ENCODE assay signal across 23 cellular contexts in the genomic region with DNA sequence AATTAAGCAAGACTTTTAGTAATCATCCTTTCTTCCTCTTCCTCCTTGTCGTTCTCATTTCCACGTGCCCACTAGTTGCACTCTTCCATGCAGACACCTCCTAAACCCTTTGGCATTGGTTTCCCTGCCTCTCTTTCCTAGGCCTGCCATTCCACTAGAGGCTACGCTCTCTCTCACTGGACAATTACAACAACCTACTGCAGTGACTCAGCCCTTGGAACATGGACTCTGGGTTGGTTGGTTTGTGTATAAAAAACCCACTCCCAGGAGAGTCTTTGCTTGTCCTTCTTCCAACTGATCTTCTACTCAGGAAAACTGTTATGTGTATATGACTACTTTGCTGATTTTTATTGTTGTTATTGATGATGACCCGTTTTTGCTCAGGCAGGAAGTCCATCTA.
DNase-seq lines count a peak whose midpoint lies in the region; ATAC-seq, FAIRE-seq and TF ChIP-seq lines count a peak whose summit lies in the region.
"Had no signal": no experiment of that assay in that cellular context is flagged by ENCODE, and none has a peak within 500 bp of the region (broad histone marks: within the 10 kb centered on the region; RNA-seq: fewer than 3 reads in every experiment).

No MANE protein-coding gene starts in this region.

- H3K4me1 ChIP-seq in lung (ENCODE audit: control insufficient read depth in 2 of 2, insufficient read depth in 2 of 2, low read length in 2 of 2), result peaks cover 0 to 3% of the 10 kb centered on the region in 2 donors
- H3K4me1 ChIP-seq: breast epithelium, neural progenitor cell had no signal

- ATAC-seq in lung (ENCODE audit: insufficient read depth, low FRiP score) (peak; percentile 24), GM21619 (IDR thresholded peaks at IDR 0.05; ENCODE audit: unreplicated experiment) (no peak)
- ATAC-seq: activated naive CD8-positive, alpha-beta T cell treated with anti-CD3 and anti-CD28 coated beads, Interleukin-2, amount 50 U/mL, for 24 hours; HCT116 had no signal

- H3K4me3 ChIP-seq in lung, result no peak overlapping the region
- H3K4me3 ChIP-seq: breast epithelium, neural progenitor cell, Peyer's patch, vagina had no signal

- DNase-seq in DMS53 (lab: John Stamatoyannopoulos, UW) (peak; percentile 28), DMS53 treated with DMSO at 0.1 percent for 48 hours (lab: John Stamatoyannopoulos, UW; ENCODE audit: unreplicated experiment) (no peak), cerebellar cortex (ENCODE audit: low spot score) (peak; percentile 29), lung (ENCODE audit: low spot score) (no peak), stromal cell of bone marrow (ENCODE audit: low read depth) (peak; percentile 38), frontal cortex (ENCODE audit: low spot score in 2 of 2) (no peak), NCI-H226 (no peak)
- DNase-seq: 8988T; activated effector memory CD4-positive, alpha-beta T cell treated with anti-CD3 and anti-CD28 coated beads, Interleukin-2, amount 50 U/mL, for 16 hours; activated naive CD8-positive, alpha-beta T cell treated with anti-CD3 and anti-CD28 coated beads, Interleukin-2, amount 50 U/mL, for 24 hours; dermis blood vessel endothelial cell; foreskin keratinocyte; NCI-H2171 treated with DMSO at 0.1 percent for 48 hours; NCI-H82; Peyer's patch; stimulated activated CD8-positive, alpha-beta memory T cell treated with anti-CD3 and anti-CD28 coated beads, Interleukin-4, amount 100 ng/mL, for 48 hours; T-helper 2 cell; WERI-Rb-1 had no signal

- no peak for TF ChIP-seq CTCF in lung (IDR thresholded peaks at IDR 0.05; ENCODE audit: control extremely low read depth, extremely low read depth)

- H3K9me3 ChIP-seq in lung (ENCODE audit: control insufficient read depth in 2 of 2, insufficient read depth in 1 of 2, low read length in 1 of 2), result no peaks in the 10 kb centered on the region
- H3K9me3 ChIP-seq: breast epithelium, vagina had no signal

- WGBS in lung, 2 donors, result 35 to 45% methylated on average over 4 of the region's 4 CpGs

- no peak for FAIRE-seq in frontal cortex (lab: Jason Lieb, UNC)

- no peaks in the 10 kb centered on the region for H3K36me3 ChIP-seq in lung (ENCODE audit: control insufficient read depth in 2 of 2, insufficient read depth in 2 of 2, low read length in 2 of 2)
- H3K36me3 ChIP-seq: breast epithelium, neural progenitor cell, Peyer's patch, vagina, WERI-Rb-1 had no signal

- peak overlapping the region in 1 of 2 donors; percentile 59 for H3K27ac ChIP-seq in lung (ENCODE audit: low read depth in 1 of 2, low read length in 1 of 2)
- H3K27ac ChIP-seq: foreskin keratinocyte, neural progenitor cell, vagina, WERI-Rb-1 had no signal

- no peaks in the 10 kb centered on the region for H3K27me3 ChIP-seq in lung (ENCODE audit: control insufficient read depth, insufficient read depth)
- H3K27me3 ChIP-seq: neural progenitor cell, Peyer's patch, vagina had no signal

Comparison
In these comparisons a context has a peak if more than half of its experiments do, and no peak if none do; other contexts are left out.
1. DNase-seq: peak in DMS53 (single experiment), cerebellar cortex (single experiment) and stromal cell of bone marrow (single experiment); none in DMS53 treated with DMSO at 0.1 percent for 48 hours (single experiment), lung (single experiment), frontal cortex (0 of 2) and NCI-H226 (single experiment).